Comparison of ENCODE assay signal across 12 cellular contexts in the genomic region with DNA sequence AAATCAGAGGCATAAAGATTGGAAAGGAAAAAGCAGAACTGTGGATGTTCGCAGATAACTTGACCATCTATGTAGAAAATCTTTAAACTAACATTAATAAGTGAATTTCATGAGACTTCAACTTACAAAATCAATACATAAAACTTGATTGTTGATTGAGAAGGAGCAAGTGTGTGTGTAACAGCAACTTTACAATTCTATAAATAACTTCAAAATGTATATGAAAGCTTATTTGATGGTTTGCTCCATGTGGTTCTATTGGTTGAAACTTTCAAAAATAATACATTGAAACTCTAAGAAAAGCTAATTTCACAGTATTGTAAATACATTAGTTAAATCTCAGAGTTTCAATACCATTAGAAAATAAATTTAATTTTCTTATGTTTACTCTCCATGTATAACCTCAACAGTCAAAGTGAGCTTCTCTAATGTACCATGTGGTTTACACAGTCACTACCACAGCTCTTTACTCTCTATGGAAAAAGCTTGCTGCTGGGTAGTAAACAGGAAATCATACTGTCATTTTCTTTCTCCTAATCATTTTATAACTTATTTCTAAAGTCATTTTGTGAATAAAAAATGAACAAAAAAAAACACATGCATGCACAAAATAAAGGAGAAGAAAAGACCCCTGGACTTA. TPM values are rescaled to one million over a fixed set of nuclear protein-coding genes. Genes with fewer than 3 reads are reported as not detected.
DNase-seq lines count a peak whose midpoint lies in the region; ATAC-seq and TF ChIP-seq lines count a peak whose summit lies in the region.
"Had no signal": no experiment of that assay in that cellular context is flagged by ENCODE, and none has a peak within 500 bp of the region (broad histone marks: within the 10 kb centered on the region; RNA-seq: fewer than 3 reads in every experiment).

No MANE protein-coding gene starts in this region.

- peaks cover 34 to 36% of the 10 kb centered on the region in 2 donors for H3K36me3 Mint-ChIP-seq in CD4-positive, alpha-beta memory T cell
- peaks cover 41% of the 10 kb centered on the region for H3K36me3 Mint-ChIP-seq in activated T-helper 2 cell treated with anti-CD3 and anti-CD28 coated beads, Interferon-gamma antibody, Interleukin-2, Interleukin-4, amounts not matched to agents 10 μg/mL and 5 μg/mL and 100 μg/mL, durations not matched to agents 14 hours and 24 hours and 36 hours (ENCODE audit: low read depth)

- TF ChIP-seq POLR2A in stomach (IDR thresholded peaks at IDR 0.05) (no peak), erythroblast (IDR thresholded peaks at IDR 0.05; ENCODE audit: low read length) (no peak)

- H3K4me3 Mint-ChIP-seq in CD4-positive, alpha-beta memory T cell, result peak overlapping the region; percentile 5 to 74 (median 67)
- H3K4me3 Mint-ChIP-seq in activated T-helper 2 cell treated with anti-CD3 and anti-CD28 coated beads, Interferon-gamma antibody, Interleukin-2, Interleukin-4, amounts not matched to agents 10 μg/mL and 5 μg/mL and 100 μg/mL, durations not matched to agents 14 hours and 24 hours and 36 hours (ENCODE audit: low read depth), result no peak overlapping the region

- no peaks in the 10 kb centered on the region for H3K27me3 Mint-ChIP-seq in CD4-positive, alpha-beta memory T cell
- no peaks in the 10 kb centered on the region for H3K27me3 Mint-ChIP-seq in activated T-helper 2 cell treated with anti-CD3 and anti-CD28 coated beads, Interferon-gamma antibody, Interleukin-2, Interleukin-4, amounts not matched to agents 10 μg/mL and 5 μg/mL and 100 μg/mL, durations not matched to agents 14 hours and 24 hours and 36 hours (ENCODE audit: low read depth)

- 86 to 97% (median 90%) methylated on average over 1 of the region's 1 CpG for WGBS in stomach, 5 donors

- TF ChIP-seq CTCF in WERI-Rb-1 (IDR thresholded peaks at IDR 0.05; ENCODE audit: low read depth, low read length) (no peak), foreskin fibroblast (IDR thresholded peaks at IDR 0.05; ENCODE audit: low read depth, low read length) (no peak), stomach (IDR thresholded peaks at IDR 0.05) (no peak)

- peak in 4 of 5 donors; percentile 46 to 66 (median 54) for DNase-seq in CD4-positive, alpha-beta memory T cell
- no peak for DNase-seq in activated T-helper 2 cell treated with anti-CD3 and anti-CD28 coated beads, Interferon-gamma antibody, Interleukin-2, Interleukin-4, amounts not matched to agents 10 μg/mL and 5 μg/mL and 100 μg/mL, durations not matched to agents 14 hours and 24 hours and 36 hours (ENCODE audit: low spot score)
- no peak for DNase-seq in WERI-Rb-1
- no peak for DNase-seq in foreskin fibroblast
- no peak for DNase-seq in stomach
- DNase-seq in erythroblast (lab: John Stamatoyannopoulos, UW), result no peak
- DNase-seq: AML-193, foreskin keratinocyte, NCI-H510A treated with DMSO at 0.1 percent for 48 hours, SK-N-SH had no signal

- peak overlapping the region; percentile 35 for H3K27ac ChIP-seq in CD4-positive, alpha-beta memory T cell (ENCODE audit: low read depth, low read length)
- no peak overlapping the region for H3K27ac ChIP-seq in WERI-Rb-1
- H3K27ac ChIP-seq in stomach, result no peak overlapping the region
- H3K27ac ChIP-seq: foreskin keratinocyte had no signal

- H3K9me3 Mint-ChIP-seq in CD4-positive, alpha-beta memory T cell, result peaks cover 0 to 15% (median 9%) of the 10 kb centered on the region in 8 donors
- H3K9me3 Mint-ChIP-seq in activated T-helper 2 cell treated with anti-CD3 and anti-CD28 coated beads, Interferon-gamma antibody, Interleukin-2, Interleukin-4, amounts not matched to agents 10 μg/mL and 5 μg/mL and 100 μg/mL, durations not matched to agents 14 hours and 24 hours and 36 hours, result peaks cover 24% of the 10 kb centered on the region

- H3K4me3 ChIP-seq in CD4-positive, alpha-beta memory T cell (ENCODE audit: low read length in 2 of 2), result no peak overlapping the region
- no peak overlapping the region for H3K4me3 ChIP-seq in WERI-Rb-1 (ENCODE audit: low read depth, low read length)
- no peak overlapping the region for H3K4me3 ChIP-seq in foreskin fibroblast (ENCODE audit: low read depth in 1 of 2, low read length in 2 of 2)
- H3K4me3 ChIP-seq in stomach, result no peak overlapping the region

- H3K4me1 ChIP-seq in CD4-positive, alpha-beta memory T cell (ENCODE audit: insufficient read depth, low read length), result peaks cover 50% of the 10 kb centered on the region
- H3K4me1 ChIP-seq in stomach, result peaks cover 0 to 18% (median 8%) of the 10 kb centered on the region in 4 donors

- H3K27ac Mint-ChIP-seq in CD4-positive, alpha-beta memory T cell, result peak overlapping the region; percentile 83 to 91 (median 89)
- H3K27ac Mint-ChIP-seq in activated T-helper 2 cell treated with anti-CD3 and anti-CD28 coated beads, Interferon-gamma antibody, Interleukin-2, Interleukin-4, amounts not matched to agents 10 μg/mL and 5 μg/mL and 100 μg/mL, durations not matched to agents 14 hours and 24 hours and 36 hours, result peak overlapping the region; percentile 27

- H3K27me3 ChIP-seq in CD4-positive, alpha-beta memory T cell (ENCODE audit: insufficient read depth, low read length), result no peaks in the 10 kb centered on the region
- H3K27me3 ChIP-seq in WERI-Rb-1 (ENCODE audit: insufficient read depth, low read depth, severe bottlenecking), result no peaks in the 10 kb centered on the region
- H3K27me3 ChIP-seq in stomach, result no peaks in the 10 kb centered on the region
- H3K27me3 ChIP-seq: foreskin keratinocyte had no signal

- H3K36me3 ChIP-seq in CD4-positive, alpha-beta memory T cell (ENCODE audit: insufficient read depth, low read length), result no peaks in the 10 kb centered on the region
- peaks cover 21% of the 10 kb centered on the region for H3K36me3 ChIP-seq in WERI-Rb-1
- H3K36me3 ChIP-seq in stomach, result peaks cover 0 to 8% (median 1%) of the 10 kb centered on the region in 4 donors

- TF ChIP-seq EP300 in stomach (IDR thresholded peaks at IDR 0.05), result no peak

- CTCF ChIA-PET in CD4-positive, alpha-beta memory T cell (lab: Charles Lee; ENCODE audit: partially characterized antibody), result no interaction called here

- peaks cover 31 to 70% (median 54%) of the 10 kb centered on the region in 4 donors for H3K4me1 Mint-ChIP-seq in CD4-positive, alpha-beta memory T cell
- H3K4me1 Mint-ChIP-seq in activated T-helper 2 cell treated with anti-CD3 and anti-CD28 coated beads, Interferon-gamma antibody, Interleukin-2, Interleukin-4, amounts not matched to agents 10 μg/mL and 5 μg/mL and 100 μg/mL, durations not matched to agents 14 hours and 24 hours and 36 hours (ENCODE audit: low read depth), result peaks cover 22% of the 10 kb centered on the region

- POLR2A ChIA-PET in CD4-positive, alpha-beta memory T cell (lab: Charles Lee; ENCODE audit: partially characterized antibody), result interaction anchor here (0.6 to 3.8 kb wide), 11 partner anchors 11 to 614 kb away, joined by 3 to 40 read pairs (median 3); a partner anchor contains a TSS

- ATAC-seq in GM19372 (IDR thresholded peaks at IDR 0.05; ENCODE audit: low read depth, unreplicated experiment) (peak; percentile 95), HG03066 (IDR thresholded peaks at IDR 0.05; ENCODE audit: low read depth, unreplicated experiment) (peak; percentile 78)
- ATAC-seq: foreskin keratinocyte had no signal

- no peaks in the 10 kb centered on the region for H3K9me3 ChIP-seq in CD4-positive, alpha-beta memory T cell (ENCODE audit: control insufficient read depth in 1 of 2, low read length in 2 of 2)
- H3K9me3 ChIP-seq in WERI-Rb-1 (ENCODE audit: severe bottlenecking) (peaks cover 3% of the 10 kb centered on the region), stomach (peaks cover 0 to 19% (median 3%) of the 10 kb centered on the region in 4 donors)

- intact Hi-C loops in CD4-positive, alpha-beta memory T cell (cut with micrococcal nuclease), result loop anchor here (1.0 kb wide), 1 partner anchor 12 kb away; a partner anchor contains a TSS
- intact Hi-C loops in activated T-helper 2 cell treated with anti-CD3 and anti-CD28 coated beads, Interferon-gamma antibody, Interleukin-2, Interleukin-4, amounts not matched to agents 10 μg/mL and 5 μg/mL and 100 μg/mL, durations not matched to agents 14 hours and 24 hours and 36 hours (cut with micrococcal nuclease), result loop anchor here (1.0 to 5.0 kb wide), 4 partner anchors 10 to 479 kb away; no protein-coding TSS in a partner anchor
- intact Hi-C loops in stomach (cut with DNase I; ENCODE audit: low total_unique reads), result no loop called here

RNA-seq across cellular contexts. Expression of a gene that starts 12.0 kb away (rescaled TPM):
- total RNA-seq in CD4-positive, alpha-beta memory T cell, result 100 to 1,000 TPM; 149 to 152 TPM
- polyA plus RNA-seq in CD4-positive, alpha-beta memory T cell, result 1 to 10 TPM in 1 of 2 donors, under 1 TPM in 1; 0.56 to 5.1 TPM
- total RNA-seq in activated T-helper 2 cell treated with anti-CD3 and anti-CD28 coated beads, Interferon-gamma antibody, Interleukin-2, Interleukin-4, amounts not matched to agents 10 μg/mL and 5 μg/mL and 100 μg/mL, durations not matched to agents 14 hours and 24 hours and 36 hours, result 35.3 and 39.3 TPM in 2 replicates
- 100 to 1,000 TPM in 1 of 5 donors, 10 to 100 TPM in 3, 1 to 10 TPM in 1; 5.5 to 100 (median 21.4) TPM for total RNA-seq in stomach
- 10 to 100 TPM in 2 of 3 donors, 1 to 10 TPM in 1; 6.6 to 12.1 (median 11.3) TPM for polyA plus RNA-seq in stomach

Comparison
In these comparisons a context has a peak if more than half of its experiments do, and no peak if none do; other contexts are left out.
1. DNase-seq: peak in CD4-positive, alpha-beta memory T cell (4 of 5); none in activated T-helper 2 cell treated with anti-CD3 and anti-CD28 coated beads, Interferon-gamma antibody, Interleukin-2, Interleukin-4, amounts not matched to agents 10 μg/mL and 5 μg/mL and 100 μg/mL, durations not matched to agents 14 hours and 24 hours and 36 hours (single experiment), WERI-Rb-1 (single experiment), foreskin fibroblast (0 of 2), stomach (single experiment) and erythroblast (0 of 2).